ENCODE assay signal across 10 cellular contexts in genomic region chr5:82365744-82366228, GRCh38.
DNase-seq lines count a peak whose midpoint lies in the region; ATAC-seq, FAIRE-seq and TF ChIP-seq lines count a peak whose summit lies in the region.
"Had no signal": no experiment of that assay in that cellular context is flagged by ENCODE, and none has a peak within 500 bp of the region (broad histone marks: within the 10 kb centered on the region; RNA-seq: fewer than 3 reads in every experiment).

No MANE protein-coding gene starts in this region.

- no peak for FAIRE-seq in kidney (lab: Jason Lieb, UNC)

- no peaks in the 10 kb centered on the region for H3K36me3 ChIP-seq in kidney (ENCODE audit: control insufficient read depth in 1 of 2, insufficient read depth in 2 of 2, low read length in 2 of 2)

- TF ChIP-seq CTCF in AG10803 (conservative IDR thresholded peaks at IDR 0.05; ENCODE audit: low read length) (no peak), kidney (IDR thresholded peaks at IDR 0.05; ENCODE audit: borderline replicate concordance, extremely low read depth, insufficient read depth) (no peak)

- intact Hi-C loops in kidney (cut with DNase I) = no loop called here

- H3K4me1 ChIP-seq in kidney (ENCODE audit: control insufficient read depth in 1 of 2, insufficient read depth in 1 of 2, low read depth in 1 of 2, low read length in 2 of 2) = no peaks in the 10 kb centered on the region

- H3K27ac ChIP-seq in kidney (ENCODE audit: low read depth in 2 of 2, low read length in 2 of 2) = no peak overlapping the region

- H3K4me3 ChIP-seq in AG10803 (ENCODE audit: low read length) (no peak overlapping the region), kidney (ENCODE audit: low read length in 2 of 2) (no peak overlapping the region)

- DNase-seq in AG10803 (ENCODE audit: low read depth) (peak; percentile 70), left lobe of liver (ENCODE audit: low spot score) (peak; percentile 75), NCI-H510A (lab: John Stamatoyannopoulos, UW) (no peak), dedifferentiated amniotic fluid mesenchymal stem cell (ENCODE audit: extremely low spot score) (no peak), NCI-H1105 treated with DMSO at 0.1 percent for 48 hours (lab: John Stamatoyannopoulos, UW) (no peak), kidney (no peak)
- peak; percentile 11 to 34 for DNase-seq in activated CD4-positive, alpha-beta T cell treated with anti-CD3 and anti-CD28 coated beads, Interleukin-2, amount 50 U/mL, for 4 hours
- DNase-seq: aorta, GOT3 had no signal

- ATAC-seq in HG02610 (IDR thresholded peaks at IDR 0.05; ENCODE audit: unreplicated experiment) (peak; percentile 77), left lobe of liver (peak; percentile 96)

- H3K9me3 ChIP-seq in kidney (ENCODE audit: control insufficient read depth in 1 of 2, low read length in 2 of 2) = no peaks in the 10 kb centered on the region

- H3K9ac ChIP-seq in kidney (ENCODE audit: low read length in 2 of 2) = no peak overlapping the region

Comparison
In these comparisons a context has a peak if more than half of its experiments do, and no peak if none do; other contexts are left out.
1. DNase-seq: peak in AG10803 (single experiment), activated CD4-positive, alpha-beta T cell treated with anti-CD3 and anti-CD28 coated beads, Interleukin-2, amount 50 U/mL, for 4 hours (2 of 2) and left lobe of liver (single experiment); none in NCI-H510A (single experiment), dedifferentiated amniotic fluid mesenchymal stem cell (single experiment), NCI-H1105 treated with DMSO at 0.1 percent for 48 hours (single experiment) and kidney (single experiment).